ENCODE assay signal across 19 cellular contexts in genomic region chr2:237314198-237314597, GRCh38.
DNase-seq lines count a peak whose midpoint lies in the region; ATAC-seq, FAIRE-seq and TF ChIP-seq lines count a peak whose summit lies in the region.
"Had no signal": no experiment of that assay in that cellular context is flagged by ENCODE, and none has a peak within 500 bp of the region (broad histone marks: within the 10 kb centered on the region; RNA-seq: fewer than 3 reads in every experiment).

No MANE protein-coding gene starts in this region.

- no peak for DNase-seq in GM23248
- DNase-seq in bronchial epithelial cell (ENCODE audit: low read depth): no peak
- DNase-seq in smooth muscle cell (lab: John Stamatoyannopoulos, UW; ENCODE audit: unreplicated experiment): no peak
- no peak for DNase-seq in H7
- no peak for DNase-seq in NCI-H1417 (lab: John Stamatoyannopoulos, UW)
- DNase-seq: activated CD4-positive, alpha-beta T cell treated with anti-CD3 and anti-CD28 coated beads for 1 hour; activated CD8-positive, alpha-beta memory T cell treated with anti-CD3 and anti-CD28 coated beads, Interleukin-2, amount 10 ng/mL, durations not matched to agents 7 days and 5 days; CD4-positive, alpha-beta T cell; cerebellar nuclear complex; DMS153; kidney; NCI-H146; pancreas; T1000 had no signal

- peak; percentile 36 for FAIRE-seq in bronchial epithelial cell (lab: Jason Lieb, UNC)
- FAIRE-seq: GM12892, kidney, pancreas had no signal

- in situ Hi-C loops in GM23248 (cut with MboI): no loop called here

- peak overlapping the region; percentile 86; the same call in 1 of the 2 replicates for H3K27ac ChIP-seq in GM23248
- peak overlapping the region; percentile 69 to 76 for H3K27ac ChIP-seq in mucosa of rectum (ENCODE audit: low read depth in 2 of 2, low read length in 2 of 2)
- H3K27ac ChIP-seq in smooth muscle cell (ENCODE audit: low read depth): peak overlapping the region; percentile 91
- H3K27ac ChIP-seq: SK-N-MC had no signal

- H3K9me3 ChIP-seq in GM23248 (ENCODE audit: low read depth) (no peaks in the 10 kb centered on the region), mucosa of rectum (ENCODE audit: control insufficient read depth in 2 of 2, low read length in 2 of 2) (no peaks in the 10 kb centered on the region), smooth muscle cell (replicated peaks; ENCODE audit: low read depth) (no peaks in the 10 kb centered on the region)
- H3K9me3 ChIP-seq: pancreas had no signal

- H3K9ac ChIP-seq in GM23248: no peak overlapping the region
- H3K9ac ChIP-seq in mucosa of rectum (ENCODE audit: low read depth in 1 of 2, low read length in 2 of 2): no peak overlapping the region
- no peak overlapping the region for H3K9ac ChIP-seq in smooth muscle cell (ENCODE audit: low read depth)

- H3K4me1 ChIP-seq in GM23248 (ENCODE audit: insufficient read depth) (peaks cover 32% of the 10 kb centered on the region), mucosa of rectum (ENCODE audit: control insufficient read depth in 2 of 2, insufficient read depth in 2 of 2, low read length in 2 of 2) (peaks cover 0 to 2% of the 10 kb centered on the region in 2 donors), smooth muscle cell (ENCODE audit: low read depth) (peaks cover 25% of the 10 kb centered on the region)

- H3K27me3 ChIP-seq in GM23248 (replicated peaks; ENCODE audit: insufficient read depth): no peaks in the 10 kb centered on the region
- H3K27me3 ChIP-seq in bronchial epithelial cell (ENCODE audit: control insufficient read depth, insufficient read depth, low read length): peaks cover 4% of the 10 kb centered on the region
- no peaks in the 10 kb centered on the region for H3K27me3 ChIP-seq in mucosa of rectum (ENCODE audit: control insufficient read depth in 2 of 2, insufficient read depth in 2 of 2, low read length in 2 of 2)
- no peaks in the 10 kb centered on the region for H3K27me3 ChIP-seq in smooth muscle cell (ENCODE audit: low read depth)
- no peaks in the 10 kb centered on the region for H3K27me3 ChIP-seq in H7 (ENCODE audit: control insufficient read depth, insufficient read depth, low read length)
- H3K27me3 ChIP-seq: pancreas had no signal

- no peak overlapping the region for H2AFZ ChIP-seq in GM23248
- H2AFZ ChIP-seq in smooth muscle cell (ENCODE audit: low read depth): no peak overlapping the region

- no peak overlapping the region for H3K4me3 ChIP-seq in GM23248
- H3K4me3 ChIP-seq in bronchial epithelial cell (ENCODE audit: low read depth, low read length): no peak overlapping the region
- H3K4me3 ChIP-seq in mucosa of rectum (ENCODE audit: low read length in 2 of 2): no peak overlapping the region
- H3K4me3 ChIP-seq in smooth muscle cell: no peak overlapping the region
- no peak overlapping the region for H3K4me3 ChIP-seq in H7 (ENCODE audit: insufficient read depth, low read depth, low read length)
- H3K4me3 ChIP-seq: pancreas, SK-N-MC had no signal

- H3K9me2 ChIP-seq in GM23248 (ENCODE audit: insufficient read depth): no peaks in the 10 kb centered on the region

- H3K36me3 ChIP-seq in GM23248 (ENCODE audit: low read depth): no peaks in the 10 kb centered on the region
- H3K36me3 ChIP-seq in bronchial epithelial cell (ENCODE audit: control insufficient read depth, insufficient read depth, low read length): no peaks in the 10 kb centered on the region
- no peaks in the 10 kb centered on the region for H3K36me3 ChIP-seq in mucosa of rectum (ENCODE audit: control insufficient read depth in 2 of 2, insufficient read depth in 2 of 2, low read length in 2 of 2)
- no peaks in the 10 kb centered on the region for H3K36me3 ChIP-seq in smooth muscle cell (ENCODE audit: low read depth)
- H3K36me3 ChIP-seq in H7 (replicated peaks; ENCODE audit: control insufficient read depth, insufficient read depth, low read length): no peaks in the 10 kb centered on the region
- H3K36me3 ChIP-seq: pancreas had no signal

- peaks cover 56% of the 10 kb centered on the region for H3F3A ChIP-seq in GM23248 (ENCODE audit: insufficient read depth)
- peaks cover 54% of the 10 kb centered on the region for H3F3A ChIP-seq in smooth muscle cell (ENCODE audit: low read depth)

- 77 to 85% methylated on average over 7 of the region's 7 CpGs for WGBS in GM23248 (ENCODE audit: low coverage in 1 of 2, low lambda C conversion rate in 2 of 2, missing lambda C conversion rate in 2 of 2), 2 experiments
- WGBS in smooth muscle cell (ENCODE audit: low lambda C conversion rate): 78% methylated on average over 7 of the region's 7 CpGs

- H3K79me2 ChIP-seq in GM23248 (ENCODE audit: insufficient read depth) (no peaks in the 10 kb centered on the region), smooth muscle cell (ENCODE audit: low read depth) (no peaks in the 10 kb centered on the region)

- no peak overlapping the region for H3K4me2 ChIP-seq in GM23248 (ENCODE audit: unreplicated experiment)
- no peak overlapping the region for H3K4me2 ChIP-seq in smooth muscle cell

- TF ChIP-seq CTCF in bronchial epithelial cell (IDR thresholded peaks at IDR 0.05; ENCODE audit: insufficient read depth, low read length, severe bottlenecking): no peak
- TF ChIP-seq CTCF in smooth muscle cell (IDR thresholded peaks at IDR 0.05; ENCODE audit: borderline replicate concordance, insufficient read depth, poor library complexity, severe bottlenecking): no peak

- ATAC-seq in GM18873 (IDR thresholded peaks at IDR 0.05; ENCODE audit: low FRiP score, unreplicated experiment) (no peak), HG02759 (IDR thresholded peaks at IDR 0.05; ENCODE audit: unreplicated experiment) (no peak)
- ATAC-seq: activated CD8-positive, alpha-beta memory T cell treated with anti-CD3 and anti-CD28 coated beads, Interleukin-2, amount 10 ng/mL, durations not matched to agents 7 days and 5 days had no signal

- H4K20me1 ChIP-seq in GM23248 (ENCODE audit: insufficient read depth) (no peaks in the 10 kb centered on the region), smooth muscle cell (ENCODE audit: low read depth) (no peaks in the 10 kb centered on the region)
